ENCODE assay signal across 8 cellular contexts in the genomic region with DNA sequence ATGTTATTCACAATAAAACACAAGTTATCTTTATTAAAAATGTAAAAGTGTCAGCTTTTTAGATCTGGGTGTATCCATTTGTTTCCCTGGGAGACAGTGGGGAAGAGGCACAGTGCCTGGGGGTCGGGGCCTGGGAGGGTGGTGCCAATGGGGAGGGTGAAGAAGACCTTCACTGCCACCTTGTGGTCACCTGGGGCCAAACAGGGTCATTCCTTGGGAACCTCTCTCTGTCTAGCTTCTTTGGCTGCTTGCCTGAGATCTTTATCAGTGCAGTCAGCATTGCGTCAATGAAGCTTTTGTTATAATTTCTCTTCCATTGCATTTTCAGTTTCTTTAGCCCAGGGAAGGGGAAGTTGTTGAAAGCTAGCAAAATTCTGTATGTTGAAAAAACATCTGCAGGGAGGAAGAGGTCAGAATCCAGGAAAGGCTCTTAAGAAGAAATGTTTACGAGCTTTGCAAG. TPM values are rescaled to one million over a fixed set of nuclear protein-coding genes. Genes with fewer than 3 reads are reported as not detected.
DNase-seq lines count a peak whose midpoint lies in the region; ATAC-seq and TF ChIP-seq lines count a peak whose summit lies in the region.

No MANE protein-coding gene starts in this region.

- intact Hi-C loops in Caco-2 (cut with micrococcal nuclease; ENCODE audit: unreplicated experiment), result loop anchor here (1.0 to 5.0 kb wide), 6 partner anchors 63 to 200 kb away; no protein-coding TSS in a partner anchor

- no peaks in the 10 kb centered on the region for H3K79me2 ChIP-seq in osteoblast (ENCODE audit: insufficient read depth, low read length)

- H3K27me3 Mint-ChIP-seq in Caco-2 (ENCODE audit: insufficient read depth, unreplicated experiment), result peaks cover 6% of the 10 kb centered on the region

- POLR2A ChIA-PET in Caco-2 (lab: Charles Lee), result no interaction called here

- no peak overlapping the region for H3K4me3 Mint-ChIP-seq in Caco-2 (ENCODE audit: unreplicated experiment)

- H3K4me1 ChIP-seq in Caco-2, result no peaks in the 10 kb centered on the region
- no peaks in the 10 kb centered on the region for H3K4me1 ChIP-seq in osteoblast (ENCODE audit: insufficient read depth, low read length)

- no peak overlapping the region for H3K27ac Mint-ChIP-seq in Caco-2 (ENCODE audit: unreplicated experiment)

- H3K9me3 Mint-ChIP-seq in Caco-2 (ENCODE audit: unreplicated experiment), result no peaks in the 10 kb centered on the region

- H3K4me2 ChIP-seq in osteoblast (ENCODE audit: insufficient read depth, low read length), result no peak overlapping the region

- H3K4me3 ChIP-seq in Caco-2 (ENCODE audit: low read depth, low read length) (no peak overlapping the region), fibroblast of villous mesenchyme (ENCODE audit: low read depth, low read length) (no peak overlapping the region), osteoblast (ENCODE audit: insufficient read depth, low read length) (no peak overlapping the region)

- H3K27ac ChIP-seq in osteoblast (ENCODE audit: low read depth, low read length), result no peak overlapping the region

- H3K36me3 ChIP-seq in Caco-2 (ENCODE audit: control insufficient read depth, insufficient read depth, low read length), result no peaks in the 10 kb centered on the region
- H3K36me3 ChIP-seq in osteoblast (ENCODE audit: insufficient read depth, low read length), result no peaks in the 10 kb centered on the region

- TF ChIP-seq CTCF in Caco-2 (IDR thresholded peaks at IDR 0.05; ENCODE audit: insufficient read depth in 1 of 2, low read depth in 1 of 2, low read length in 1 of 2, severe bottlenecking in 1 of 2, unreplicated experiment in 1 of 2) (peak; percentile 86 to 91), fibroblast of villous mesenchyme (IDR thresholded peaks at IDR 0.05; ENCODE audit: insufficient read depth, low read depth, low read length) (peak; percentile 43), osteoblast (IDR thresholded peaks at IDR 0.05; ENCODE audit: extremely low read depth, low read depth, low read length) (peak; percentile 48)

- no peaks in the 10 kb centered on the region for H3K4me1 Mint-ChIP-seq in Caco-2 (ENCODE audit: low read depth, unreplicated experiment)

- no peaks in the 10 kb centered on the region for H3K36me3 Mint-ChIP-seq in Caco-2 (ENCODE audit: insufficient read depth, unreplicated experiment)

- H4K20me1 ChIP-seq in osteoblast (ENCODE audit: insufficient read depth, low read length), result no peaks in the 10 kb centered on the region

- H2AFZ ChIP-seq in osteoblast (ENCODE audit: low read length), result no peak overlapping the region

- CTCF ChIA-PET in Caco-2 (lab: Charles Lee), result interaction anchor here (0.5 to 1.6 kb wide), 9 partner anchors 71 to 359 kb away, joined by 3 to 10 read pairs (median 5); a partner anchor contains a TSS

- H3K9me3 ChIP-seq in Caco-2, result no peaks in the 10 kb centered on the region
- no peaks in the 10 kb centered on the region for H3K9me3 ChIP-seq in osteoblast (ENCODE audit: low read depth, low read length)

- ATAC-seq in GM19395 (IDR thresholded peaks at IDR 0.05; ENCODE audit: unreplicated experiment) (peak; percentile 87), HG03469 (IDR thresholded peaks at IDR 0.05; ENCODE audit: unreplicated experiment) (peak; percentile 59), GM21528 (IDR thresholded peaks at IDR 0.05; ENCODE audit: low FRiP score, unreplicated experiment) (no peak)

- BruUV-seq in Caco-2 (replicated peaks; lab: Mats Ljungman, UMichigan), result no TSS peak

- DNase-seq in Caco-2, result peak; percentile 79 to 81
- peak; percentile 67 for DNase-seq in NCI-H526 treated with DMSO at 0.1 percent for 48 hours (lab: John Stamatoyannopoulos, UW)
- peak in 2 of 3 experiments; percentile 5 to 11 for DNase-seq in activated CD8-positive, alpha-beta memory T cell treated with anti-CD3 and anti-CD28 coated beads for 48 hours (ENCODE audit: low read depth in 2 of 3, low spot score in 2 of 3)
- DNase-seq in fibroblast of villous mesenchyme (ENCODE audit: low read depth), result peak; percentile 57
- DNase-seq in osteoblast (ENCODE audit: insufficient read length, low spot score, missing footprints), result peak; percentile 87

- no peaks in the 10 kb centered on the region for H3K27me3 ChIP-seq in Caco-2 (replicated peaks; ENCODE audit: control insufficient read depth, insufficient read depth, low read length)
- no peaks in the 10 kb centered on the region for H3K27me3 ChIP-seq in osteoblast (ENCODE audit: insufficient read depth, low read length)

RNA-seq across cellular contexts. Expression of a gene that starts 39.1 kb away (rescaled TPM):
- not detected in 2 replicates for total RNA-seq in Caco-2 (2022)
- total RNA-seq in fibroblast of villous mesenchyme, result not detected in 2 replicates
- total RNA-seq in osteoblast, result not detected in 2 replicates

Comparison
In these comparisons a context has a peak if more than half of its experiments do, and no peak if none do; other contexts are left out.
1. DNase-seq: peak in every context shown above with its lines; median percentile 87 in osteoblast; 80 in Caco-2; 67 in NCI-H526 treated with DMSO at 0.1 percent for 48 hours; 57 in fibroblast of villous mesenchyme; 8 in activated CD8-positive, alpha-beta memory T cell treated with anti-CD3 and anti-CD28 coated beads for 48 hours.